Comparison of ENCODE assay signal across 10 cellular contexts in genomic region chr7:141754939-141755338, GRCh38. TPM values are rescaled to one million over a fixed set of nuclear protein-coding genes. Genes with fewer than 3 reads are reported as not detected.
A peak's percentile ranks its signal among the peaks of the same experiment; 100 is the strongest.
DNase-seq lines count a peak whose midpoint lies in the region; ATAC-seq and TF ChIP-seq lines count a peak whose summit lies in the region.
"Had no signal": no experiment of that assay in that cellular context is flagged by ENCODE, and none has a peak within 500 bp of the region (broad histone marks: within the 10 kb centered on the region; RNA-seq: fewer than 3 reads in every experiment).

No MANE protein-coding gene starts in this region.

- H3K36me3 ChIP-seq in HEK293 (ENCODE audit: control insufficient read depth in 2 of 2, insufficient read depth in 1 of 2, low read length in 2 of 2) (peaks cover 10 to 89% of the 10 kb centered on the region in 2 experiments; a peak in 2 of 3 replicates), SU-DHL-6 (ENCODE audit: low read length) (peaks cover 49% of the 10 kb centered on the region), spleen (peaks cover 31 to 100% (median 74%) of the 10 kb centered on the region in 6 donors)

- H3K9me3 ChIP-seq in HEK293 (ENCODE audit: control insufficient read depth, insufficient read depth, low read depth, low read length), result no peaks in the 10 kb centered on the region
- H3K9me3 ChIP-seq in SU-DHL-6 (ENCODE audit: insufficient read depth, low read length), result peaks cover 14% of the 10 kb centered on the region; the same call in 1 of the 2 replicates
- H3K9me3 ChIP-seq in spleen, result peaks cover 11 to 35% (median 34%) of the 10 kb centered on the region in 8 donors

- POLR2A ChIA-PET in HEK293 (lab: Yijun Ruan, JAX), result no interaction called here

- H2AFZ ChIP-seq in SU-DHL-6 (ENCODE audit: low read depth, low read length, severe bottlenecking), result no peak overlapping the region

- H3K4me1 ChIP-seq in HEK293 (ENCODE audit: control insufficient read depth, insufficient read depth, low read length) (no peaks in the 10 kb centered on the region), spleen (no peaks in the 10 kb centered on the region)

- no peak overlapping the region for H3K27ac ChIP-seq in HEK293 (ENCODE audit: extremely low read depth, low read depth, low read length)
- no peak overlapping the region for H3K27ac ChIP-seq in SU-DHL-6 (ENCODE audit: low read depth, low read length)
- H3K27ac ChIP-seq in spleen, result no peak overlapping the region

- H3K27me3 ChIP-seq in SU-DHL-6 (ENCODE audit: low read length) (no peaks in the 10 kb centered on the region), spleen (replicated peaks in 1 of 7) (no peaks in the 10 kb centered on the region)

- DNase-seq in COR-L47 (lab: John Stamatoyannopoulos, UW) (peak; percentile 35), kidney tubule cell (ENCODE audit: low spot score) (peak; percentile 35), spleen (no peak)
- DNase-seq: NCI-H2107 had no signal

- H3F3A ChIP-seq in SU-DHL-6 (ENCODE audit: insufficient read depth), result 0 out of 2 replicates have a peak, but pooled peaks cover under 1% of the 10 kb centered on the region

- no peak for ATAC-seq in activated CD4-positive, CD25-positive, alpha-beta regulatory T cell treated with anti-CD3 and anti-CD28 coated beads, Interleukin-2, amount 50 U/mL, for 24 hours
- no peak for ATAC-seq in GM19035 (IDR thresholded peaks at IDR 0.05; ENCODE audit: unreplicated experiment)
- no peak for ATAC-seq in HG03095 (IDR thresholded peaks at IDR 0.05; ENCODE audit: unreplicated experiment)
- ATAC-seq: stimulated activated naive CD8-positive, alpha-beta T cell treated with anti-CD3 and anti-CD28 coated beads, Interleukin-15, amount 100 ng/mL, for 72 hours had no signal

- CTCF ChIA-PET in HEK293 (lab: Yijun Ruan, JAX), result interaction anchor here (0.6 to 2.2 kb wide), 4 partner anchors 13 to 100 kb away, joined by 3 to 9 read pairs (median 5); no protein-coding TSS in a partner anchor

- TF ChIP-seq CTCF in HEK293 (tag by site-specific recombination; IDR thresholded peaks at IDR 0.05) (no peak; the same call in 1 of the 2 replicates), SU-DHL-6 (IDR thresholded peaks at IDR 0.05; ENCODE audit: insufficient read depth, low read length, poor library complexity, severe bottlenecking) (peak; percentile 28), spleen (IDR thresholded peaks at IDR 0.05 in 8 of 11, conservative IDR thresholded peaks at IDR 0.05 in 3 of 11) (peak in 4 of 11 experiments; percentile 22 to 47 (median 27))

- no peaks in the 10 kb centered on the region for H3K9me2 ChIP-seq in SU-DHL-6 (replicated peaks; ENCODE audit: insufficient read depth, low read length)

- no peaks in the 10 kb centered on the region for H3K79me2 ChIP-seq in SU-DHL-6 (ENCODE audit: insufficient read depth, low read length)

- H3K4me2 ChIP-seq in SU-DHL-6 (ENCODE audit: low read depth, low read length, poor library complexity, severe bottlenecking), result no peak overlapping the region

- intact Hi-C loops in spleen (cut with DNase I; ENCODE audit: low total_unique reads), result no loop called here

- H3K4me3 ChIP-seq in HEK293 (ENCODE audit: low read depth, low read length) (no peak overlapping the region), SU-DHL-6 (ENCODE audit: insufficient read depth, low read length, poor library complexity, severe bottlenecking) (no peak overlapping the region), spleen (no peak overlapping the region)

- WGBS in spleen, 5 donors, result 80 to 98% (median 91%) methylated on average over 6 of the region's 6 CpGs

- no peak for TF ChIP-seq POLR2A in spleen (IDR thresholded peaks at IDR 0.05)

- no peaks in the 10 kb centered on the region for H4K20me1 ChIP-seq in SU-DHL-6 (ENCODE audit: low read depth, low read length)

- no peak overlapping the region for H3K9ac ChIP-seq in SU-DHL-6 (ENCODE audit: low read length)

TF ChIP-seq in HEK293, 187 proteins besides CTCF, POLR2A, EP300 and RAD21:
- TF ChIP-seq ZNF121 (tag by site-specific recombination; IDR thresholded peaks at IDR 0.05) (no peak), ZNF654 (tag by site-specific recombination; IDR thresholded peaks at IDR 0.05; ENCODE audit: low read depth) (peak; percentile 29; the same call in 1 of the 2 replicates)

RNA-seq across cellular contexts. Expression of gene TAS2R3, which starts 9.0 kb away (rescaled TPM):
- total RNA-seq in spleen, result 1 to 10 TPM; 1.5 to 9.3 (median 4.8) TPM
- polyA plus RNA-seq in spleen, result not detected

RNA-seq across cellular contexts. Expression of gene SSBP1, which starts 16.8 kb away (rescaled TPM):
- 100 to 1,000 TPM in 2 of 7 donors, 10 to 100 TPM in 5; 69.3 to 122 (median 83.2) TPM for total RNA-seq in spleen
- polyA plus RNA-seq in spleen, result 100 to 1,000 TPM; 145 to 185 (median 166) TPM

RNA-seq across cellular contexts. Expression of gene TAS2R4, which starts 21.5 kb away (rescaled TPM):
- total RNA-seq in spleen, result 1 to 10 TPM in 6 of 7 donors, under 1 TPM in 1; 0.94 to 4.8 (median 2.6) TPM
- polyA plus RNA-seq in spleen, result under 1 TPM; 0.17 to 0.48 (median 0.17) TPM

RNA-seq across cellular contexts. Expression of gene TAS2R5, which starts 35.1 kb away (rescaled TPM):
- 1 to 10 TPM; 1.7 to 5.7 (median 2.9) TPM for total RNA-seq in spleen
- polyA plus RNA-seq in spleen, result 1 to 10 TPM in 1 of 3 donors, under 1 TPM in 2; 0.58 to 1.0 (median 0.63) TPM

RNA-seq across cellular contexts. Expression of gene WEE2, which starts 46.8 kb away (rescaled TPM):
- not detected for total RNA-seq in spleen
- polyA plus RNA-seq in spleen, result under 1 TPM in 1 of 3 donors, not detected in 2; 0.04 TPM
